Comparison of ENCODE assay signal across 2 cellular contexts in genomic region chr3:150078983-150079739, GRCh38.
TF ChIP-seq lines count a peak whose summit lies in the region.

No MANE protein-coding gene starts in this region.

TF ChIP-seq in A549, 52 proteins besides CTCF, POLR2A, EP300 and RAD21:
- no peak for TF ChIP-seq BCL3 (IDR thresholded peaks at IDR 0.05)
- TF ChIP-seq MAFK (IDR thresholded peaks at IDR 0.05; ENCODE audit: partially characterized antibody) = peak; percentile 94

TF ChIP-seq in K562, 482 proteins besides CTCF, POLR2A, EP300 and RAD21 (continued from another document):
- TF ChIP-seq ZNF316 (IDR thresholded peaks at IDR 0.05) = peak; percentile 60; the same call in 1 of the 2 replicates
- peak; percentile 48; the same call in 1 of the 2 replicates for TF ChIP-seq MAFK (IDR thresholded peaks at IDR 0.05; ENCODE audit: low read length)
- no peak for TF ChIP-seq DACH1 (IDR thresholded peaks at IDR 0.05; ENCODE audit: partially characterized antibody)
- no peak for TF ChIP-seq RBM25 (IDR thresholded peaks at IDR 0.05; ENCODE audit: low read depth, low read length, severe bottlenecking)
- no peak for TF ChIP-seq TRIM24 (IDR thresholded peaks at IDR 0.05)
- TF ChIP-seq LEF1 (IDR thresholded peaks at IDR 0.05) = no peak
- TF ChIP-seq RFX7 (CRISPR knock-in tag; IDR thresholded peaks at IDR 0.05) = no peak
- no peak for TF ChIP-seq ZC3H11A (IDR thresholded peaks at IDR 0.05; ENCODE audit: low read depth, low read length)
- no peak for TF ChIP-seq ZBTB40 (IDR thresholded peaks at IDR 0.05)
- no peak for TF ChIP-seq ZBTB40 (CRISPR knock-in tag; IDR thresholded peaks at IDR 0.05)
- TF ChIP-seq MCM2 (IDR thresholded peaks at IDR 0.05; ENCODE audit: low read depth) = no peak
- 0 out of 2 replicates have a peak, but pooled peaks have one; percentile 30 for TF ChIP-seq MAFF (IDR thresholded peaks at IDR 0.05; ENCODE audit: low read length)
- no peak for TF ChIP-seq HMBOX1 (IDR thresholded peaks at IDR 0.05)
- TF ChIP-seq GTF2F1 (IDR thresholded peaks at IDR 0.05; ENCODE audit: low read depth, low read length) = no peak
- no peak for TF ChIP-seq SMAD3 (CRISPR knock-in tag; conservative IDR thresholded peaks at IDR 0.05)
- TF ChIP-seq SAFB2 (IDR thresholded peaks at IDR 0.05; ENCODE audit: borderline replicate concordance, low read depth, low read length, severe bottlenecking) = no peak
- TF ChIP-seq BCL6 (CRISPR knock-in tag; IDR thresholded peaks at IDR 0.05) = no peak
- TF ChIP-seq ZNF639 (CRISPR knock-in tag; conservative IDR thresholded peaks at IDR 0.05 in 1 of 2, IDR thresholded peaks at IDR 0.05 in 1 of 2) = no peak
- TF ChIP-seq ZNF274 (IDR thresholded peaks at IDR 0.05; ENCODE audit: borderline replicate concordance, low read depth, low read length) = no peak
- TF ChIP-seq JUN (IDR thresholded peaks at IDR 0.05; ENCODE audit: borderline replicate concordance, low read depth, low read length) = no peak
- TF ChIP-seq JUN (CRISPR knock-in tag; IDR thresholded peaks at IDR 0.05; ENCODE audit: borderline replicate concordance) = no peak
- TF ChIP-seq ZNF79 (CRISPR knock-in tag; IDR thresholded peaks at IDR 0.05; ENCODE audit: low read depth) = no peak
- TF ChIP-seq PCBP2 (IDR thresholded peaks at IDR 0.05; ENCODE audit: low read depth, low read length, poor library complexity, severe bottlenecking) = no peak
- no peak for TF ChIP-seq IRF9 (tag; IDR thresholded peaks at IDR 0.05)
- no peak for TF ChIP-seq SRF (CRISPR knock-in tag; IDR thresholded peaks at IDR 0.05)
